Comparison of ENCODE assay signal across 2 cellular contexts in genomic region chr16:56604966-56605365, GRCh38.
TF ChIP-seq lines count a peak whose summit lies in the region.

No MANE protein-coding gene starts in this region.

TF ChIP-seq in liver, 16 proteins besides CTCF, POLR2A, EP300 and RAD21:
- no peak for TF ChIP-seq TAF1 (conservative IDR thresholded peaks at IDR 0.05)
- TF ChIP-seq HNF4A (conservative IDR thresholded peaks at IDR 0.05), result no peak
- no peak for TF ChIP-seq FOXA2 (IDR thresholded peaks at IDR 0.05)
- TF ChIP-seq REST (IDR thresholded peaks at IDR 0.05), result no peak
- TF ChIP-seq SP1 (IDR thresholded peaks at IDR 0.05), result no peak
- no peak for TF ChIP-seq FOXA1 (IDR thresholded peaks at IDR 0.05)
- TF ChIP-seq MAX (IDR thresholded peaks at IDR 0.05), result no peak
- no peak for TF ChIP-seq ATF3 (IDR thresholded peaks at IDR 0.05)
- no peak for TF ChIP-seq JUND (IDR thresholded peaks at IDR 0.05)
- TF ChIP-seq GABPA (IDR thresholded peaks at IDR 0.05 in 1 of 2, conservative IDR thresholded peaks at IDR 0.05 in 1 of 2), result no peak
- TF ChIP-seq ZBTB33 (IDR thresholded peaks at IDR 0.05), result no peak
- TF ChIP-seq RXRA (IDR thresholded peaks at IDR 0.05), result no peak
- no peak for TF ChIP-seq YY1 (IDR thresholded peaks at IDR 0.05)
- TF ChIP-seq NR2F2 (IDR thresholded peaks at IDR 0.05), result no peak
- TF ChIP-seq EGR1 (IDR thresholded peaks at IDR 0.05; ENCODE audit: low read depth in 2 of 2), result no peak

TF ChIP-seq in HepG2, 621 proteins besides CTCF, POLR2A, EP300 and RAD21:
- no peak for TF ChIP-seq PITX1 (CRISPR knock-in tag; IDR thresholded peaks at IDR 0.05)
- TF ChIP-seq ZNF33A (CRISPR knock-in tag; IDR thresholded peaks at IDR 0.05; ENCODE audit: borderline replicate concordance), result no peak
- no peak for TF ChIP-seq ZNF775 (CRISPR knock-in tag; IDR thresholded peaks at IDR 0.05; ENCODE audit: borderline replicate concordance)
- no peak for TF ChIP-seq CENPX (CRISPR knock-in tag; IDR thresholded peaks at IDR 0.05)
- no peak for TF ChIP-seq HES4 (CRISPR knock-in tag; IDR thresholded peaks at IDR 0.05; ENCODE audit: borderline replicate concordance)
- no peak for TF ChIP-seq PCBP1 (IDR thresholded peaks at IDR 0.05; ENCODE audit: borderline replicate concordance, low read depth, low read length)
- no peak for TF ChIP-seq PBX2 (CRISPR knock-in tag; IDR thresholded peaks at IDR 0.05)
- TF ChIP-seq ZNF230 (CRISPR knock-in tag; IDR thresholded peaks at IDR 0.05), result no peak
- TF ChIP-seq TIGD3 (CRISPR knock-in tag; IDR thresholded peaks at IDR 0.05; ENCODE audit: borderline replicate concordance), result no peak
- TF ChIP-seq HMG20A (CRISPR knock-in tag; IDR thresholded peaks at IDR 0.05; ENCODE audit: borderline replicate concordance), result no peak
- no peak for TF ChIP-seq LRRFIP1 (CRISPR knock-in tag; conservative IDR thresholded peaks at IDR 0.05)
- TF ChIP-seq ZNF644 (CRISPR knock-in tag; IDR thresholded peaks at IDR 0.05; ENCODE audit: low read depth), result no peak
- TF ChIP-seq USF2 (IDR thresholded peaks at IDR 0.05; ENCODE audit: low read depth, low read length), result no peak
- TF ChIP-seq USF2 (CRISPR knock-in tag; IDR thresholded peaks at IDR 0.05; ENCODE audit: borderline replicate concordance), result no peak
- TF ChIP-seq HNF4G (IDR thresholded peaks at IDR 0.05; ENCODE audit: borderline replicate concordance, low read depth, low read length), result no peak
- TF ChIP-seq HNF4G (CRISPR knock-in tag; IDR thresholded peaks at IDR 0.05; ENCODE audit: borderline replicate concordance, low read depth), result no peak
- no peak for TF ChIP-seq ZNF841 (CRISPR knock-in tag; IDR thresholded peaks at IDR 0.05; ENCODE audit: borderline replicate concordance)
- no peak for TF ChIP-seq WIZ (CRISPR knock-in tag; IDR thresholded peaks at IDR 0.05)
- no peak for TF ChIP-seq BCLAF1 (IDR thresholded peaks at IDR 0.05)
